13 cellular contexts compared by ENCODE assay signal in the genomic region with DNA sequence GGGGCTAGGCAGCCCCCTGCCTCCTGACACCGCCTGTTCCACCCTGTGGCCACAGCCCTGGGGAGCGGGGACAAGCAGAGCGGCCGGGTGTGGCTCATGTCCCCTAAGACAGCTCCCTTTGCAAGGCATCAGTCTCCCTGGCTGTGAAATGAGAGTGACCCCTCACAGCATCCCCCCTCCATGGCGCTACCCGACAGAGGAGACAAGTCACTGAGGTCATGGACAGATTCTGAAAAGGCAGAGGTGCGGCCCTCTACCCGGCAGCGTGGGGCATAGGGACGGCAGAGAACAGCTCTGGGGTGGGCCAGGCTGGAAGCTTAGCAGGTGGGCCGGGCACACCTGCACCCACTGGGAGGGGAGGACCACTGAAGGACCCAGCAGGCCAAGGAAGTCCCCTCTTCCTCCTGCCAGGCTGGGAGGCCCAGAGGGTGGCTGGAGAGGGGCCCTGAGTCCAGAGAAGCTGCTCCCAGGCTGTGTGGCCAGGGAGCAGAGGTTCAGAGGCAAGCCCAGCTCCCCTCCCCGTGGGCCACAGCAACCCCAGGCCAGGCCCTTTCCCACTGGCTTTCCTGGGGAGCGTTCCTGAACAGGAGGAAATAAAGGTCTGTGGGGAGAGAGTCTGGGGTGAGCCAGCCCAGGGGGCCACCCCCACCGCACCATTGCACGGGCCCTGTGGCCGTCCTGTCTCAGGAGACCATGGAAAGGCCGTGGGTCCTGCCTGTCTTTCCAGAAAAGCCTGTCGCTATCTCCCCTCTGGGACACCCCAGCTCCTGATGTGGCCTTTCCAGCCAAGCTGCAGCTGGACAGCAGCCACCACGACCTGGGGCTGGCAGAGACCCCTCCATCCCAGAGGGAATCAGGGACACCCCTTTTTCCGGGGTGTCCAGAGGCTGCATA. TPM values are rescaled to one million over a fixed set of nuclear protein-coding genes. Genes with fewer than 3 reads are reported as not detected.
A peak's percentile ranks its signal among the peaks of the same experiment; 100 is the strongest.
DNase-seq lines count a peak whose midpoint lies in the region; ATAC-seq and TF ChIP-seq lines count a peak whose summit lies in the region.
"Had no signal": no experiment of that assay in that cellular context is flagged by ENCODE, and none has a peak within 500 bp of the region (broad histone marks: within the 10 kb centered on the region; RNA-seq: fewer than 3 reads in every experiment).

No MANE protein-coding gene starts in this region.

- no peaks in the 10 kb centered on the region for H3K9me3 Mint-ChIP-seq in CD8-positive, alpha-beta memory T cell

- no peak overlapping the region for H4K91ac ChIP-seq in trophoblast cell (ENCODE audit: low read depth, low read length)

- H2AK5ac ChIP-seq in trophoblast cell (ENCODE audit: low read length) = no peak overlapping the region

- H3K4me2 ChIP-seq in parathyroid adenoma (ENCODE audit: low read length) (peak overlapping the region; percentile 72), trophoblast cell (ENCODE audit: low read length) (no peak overlapping the region)

- H3K79me2 ChIP-seq in parathyroid adenoma (peaks cover 40% of the 10 kb centered on the region), trophoblast cell (ENCODE audit: control insufficient read depth, insufficient read depth, low read length, poor library complexity) (no peaks in the 10 kb centered on the region)

- H2AFZ ChIP-seq in parathyroid adenoma (peak overlapping the region; percentile 84), trophoblast cell (ENCODE audit: insufficient read depth, low read length, poor library complexity) (no peak overlapping the region)

- no peaks in the 10 kb centered on the region for H3K27me3 ChIP-seq in CD8-positive, alpha-beta memory T cell (ENCODE audit: insufficient read depth, low read length, poor library complexity, severe bottlenecking)
- H3K27me3 ChIP-seq in Peyer's patch (no peaks in the 10 kb centered on the region), heart left ventricle (peaks cover 0 to 33% (median 8%) of the 10 kb centered on the region in 9 donors), parathyroid adenoma (ENCODE audit: control insufficient read depth, insufficient read depth, low read length) (no peaks in the 10 kb centered on the region), trophoblast cell (ENCODE audit: insufficient read depth, low read length) (peaks cover 11% of the 10 kb centered on the region)

- in situ Hi-C loops in G401 (cut with HindIII; ENCODE audit: low sequenced_read_pairs) = no loop called here

- H3K27ac ChIP-seq in CD8-positive, alpha-beta memory T cell (ENCODE audit: low read depth, low read length) = no peak overlapping the region
- H3K27ac ChIP-seq in Peyer's patch = peak overlapping the region in 3 of 4 donors; percentile 68 to 98 (median 91)
- peak overlapping the region in 1 of 12 donors; percentile 73 for H3K27ac ChIP-seq in heart left ventricle
- peak overlapping the region; percentile 74 for H3K27ac ChIP-seq in parathyroid adenoma
- H3K27ac ChIP-seq in trophoblast cell (ENCODE audit: low read depth, low read length) = no peak overlapping the region

- DNase-seq in CD8-positive, alpha-beta memory T cell = peak in 1 of 5 donors; percentile 44
- DNase-seq in Peyer's patch (peak in 1 of 3 donors; percentile 53), heart left ventricle (peak in 3 of 5 donors; percentile 17 to 31 (median 25)), trophoblast cell (no peak), activated gamma-delta T cell (lab: John Stamatoyannopoulos, UW) (no peak), G401 (ENCODE audit: low spot score) (no peak)
- no peak for DNase-seq in stimulated activated CD4-positive, alpha-beta T cell treated with anti-CD3 and anti-CD28 coated beads, Interleukin-2, amount 100 ng/mL, for 48 hours
- DNase-seq: effector CD8-positive, alpha-beta T cell; MV-4-11 had no signal

- TF ChIP-seq CTCF in Peyer's patch (IDR thresholded peaks at IDR 0.05) = no peak
- TF ChIP-seq CTCF in heart left ventricle (IDR thresholded peaks at IDR 0.05) = no peak
- no peak for TF ChIP-seq CTCF in parathyroid adenoma (IDR thresholded peaks at IDR 0.05)

- WGBS in heart left ventricle, 4 donors = 68 to 78% (median 74%) methylated on average over 15 to 20 of the region's 20 CpGs
- WGBS in trophoblast cell (ENCODE audit: extremely low coverage, insufficient coverage, insufficient read length) = no CpG with 5 or more reads among the region's 20 CpGs

- H3K36me3 Mint-ChIP-seq in CD8-positive, alpha-beta memory T cell = peaks cover 0 to 1% (median 0%) of the 10 kb centered on the region in 3 donors

- H4K8ac ChIP-seq in trophoblast cell (ENCODE audit: low read depth, low read length) = no peak overlapping the region

- H3K18ac ChIP-seq in trophoblast cell (ENCODE audit: low read length) = no peak overlapping the region

- H3K23ac ChIP-seq in trophoblast cell (ENCODE audit: low read length) = no peak overlapping the region

- H3K9me3 ChIP-seq in CD8-positive, alpha-beta memory T cell (ENCODE audit: low read length) = no peaks in the 10 kb centered on the region
- no peaks in the 10 kb centered on the region for H3K9me3 ChIP-seq in Peyer's patch
- no peaks in the 10 kb centered on the region for H3K9me3 ChIP-seq in heart left ventricle
- H3K9me3 ChIP-seq in parathyroid adenoma (ENCODE audit: control insufficient read depth, low read length) = no peaks in the 10 kb centered on the region
- H3K9me3 ChIP-seq in trophoblast cell (ENCODE audit: insufficient read depth, low read depth, low read length) = peaks cover 7% of the 10 kb centered on the region

- no peak for ATAC-seq in heart left ventricle

- peak overlapping the region in 3 of 8 donors; percentile 17 to 80 (median 72) for H3K27ac Mint-ChIP-seq in CD8-positive, alpha-beta memory T cell

- H3K36me3 ChIP-seq in CD8-positive, alpha-beta memory T cell (ENCODE audit: insufficient read depth, low read length) = no peaks in the 10 kb centered on the region
- H3K36me3 ChIP-seq in Peyer's patch (peaks cover 0 to 9% (median 0%) of the 10 kb centered on the region in 3 donors), heart left ventricle (peaks cover 0 to 4% (median 0%) of the 10 kb centered on the region in 9 donors), parathyroid adenoma (ENCODE audit: control insufficient read depth, insufficient read depth, low read length) (no peaks in the 10 kb centered on the region), trophoblast cell (ENCODE audit: control insufficient read depth in 1 of 2, insufficient read depth in 2 of 2, low read length in 2 of 2) (no peaks in the 10 kb centered on the region)

- intact Hi-C loops in heart left ventricle (cut with DNase I) = loop anchor here in 3 of 10 donors (2.0 to 10.0 kb wide), 4 partner anchors 44 to 170 kb away; no protein-coding TSS in a partner anchor

- no peak overlapping the region for H3K4me3 ChIP-seq in CD8-positive, alpha-beta memory T cell (ENCODE audit: low read length)
- H3K4me3 ChIP-seq in Peyer's patch (peak overlapping the region in 3 of 4 donors; percentile 54 to 89 (median 59)), heart left ventricle (peak overlapping the region in 11 of 12 donors; percentile 34 to 73 (median 58)), parathyroid adenoma (ENCODE audit: low read depth, low read length) (peak overlapping the region; percentile 50), trophoblast cell (ENCODE audit: low read depth, low read length) (no peak overlapping the region)

- no peaks in the 10 kb centered on the region for H3K79me1 ChIP-seq in trophoblast cell (ENCODE audit: low read length)

- H2BK5ac ChIP-seq in trophoblast cell (ENCODE audit: low read depth, low read length, poor library complexity) = no peak overlapping the region

- POLR2A ChIA-PET in CD8-positive, alpha-beta memory T cell (lab: Charles Lee) = no interaction called here

- H2BK12ac ChIP-seq in trophoblast cell (ENCODE audit: low read length) = no peak overlapping the region

- peak overlapping the region; percentile 45 to 83 (median 59) for H3K4me3 Mint-ChIP-seq in CD8-positive, alpha-beta memory T cell

- peaks cover 5 to 24% (median 18%) of the 10 kb centered on the region in 3 donors for H3K4me1 Mint-ChIP-seq in CD8-positive, alpha-beta memory T cell

- TF ChIP-seq POLR2A in Peyer's patch (IDR thresholded peaks at IDR 0.05) (no peak), heart left ventricle (IDR thresholded peaks at IDR 0.05) (no peak)

- CTCF ChIA-PET in CD8-positive, alpha-beta memory T cell (lab: Charles Lee) = interaction anchor here (1.3 to 3.0 kb wide), 3 partner anchors 25 to 44 kb away, joined by 3 to 19 read pairs (median 8); no protein-coding TSS in a partner anchor

- H4K12ac ChIP-seq in trophoblast cell (ENCODE audit: low read depth, low read length) = no peak overlapping the region

- H3K9ac ChIP-seq in parathyroid adenoma (peak overlapping the region; percentile 61), trophoblast cell (ENCODE audit: low read length) (no peak overlapping the region)

- no peak overlapping the region for H3K4ac ChIP-seq in trophoblast cell (ENCODE audit: low read depth, low read length)

- peaks cover 8% of the 10 kb centered on the region for H3K4me1 ChIP-seq in CD8-positive, alpha-beta memory T cell (ENCODE audit: insufficient read depth, low read length)
- peaks cover 0 to 43% (median 4%) of the 10 kb centered on the region in 4 donors for H3K4me1 ChIP-seq in Peyer's patch
- peaks cover 0 to 36% (median 9%) of the 10 kb centered on the region in 12 donors for H3K4me1 ChIP-seq in heart left ventricle
- H3K4me1 ChIP-seq in parathyroid adenoma = peaks cover 10% of the 10 kb centered on the region
- peaks cover 6 to 10% of the 10 kb centered on the region in 2 experiments for H3K4me1 ChIP-seq in trophoblast cell (ENCODE audit: control insufficient read depth in 1 of 2, insufficient read depth in 2 of 2, low read length in 2 of 2)

- no peak overlapping the region for H3K14ac ChIP-seq in trophoblast cell (ENCODE audit: low read length)

- H2BK120ac ChIP-seq in trophoblast cell (ENCODE audit: insufficient read depth, low read length, poor library complexity) = no peak overlapping the region

- peaks cover 0 to 2% of the 10 kb centered on the region in 2 donors for H3K27me3 Mint-ChIP-seq in CD8-positive, alpha-beta memory T cell

RNA-seq across cellular contexts. Expression of a gene that starts 1.7 kb away (rescaled TPM):
- 10 to 100 TPM; 67.7 to 77.3 TPM for total RNA-seq in CD8-positive, alpha-beta memory T cell
- polyA plus RNA-seq in CD8-positive, alpha-beta memory T cell = 37.7 TPM
- 100 to 1,000 TPM; 102 to 146 (median 133) TPM for total RNA-seq in Peyer's patch
- 10 to 100 TPM in 6 of 9 donors, 1 to 10 TPM in 3; 7.0 to 16.5 (median 12.0) TPM for total RNA-seq in heart left ventricle
- polyA plus RNA-seq in heart left ventricle = 10 to 100 TPM in 1 of 2 donors, 1 to 10 TPM in 1; 3.1 to 14.0 TPM
- polyA plus RNA-seq in trophoblast cell (2013) = 1.0 and 1.4 TPM in 2 replicates
- 11.7 and 21.3 TPM in 2 replicates for total RNA-seq in G401 (2014; rRNA removed; shearing (Covaris generic))

RNA-seq across cellular contexts. Expression of a gene that starts 22.6 kb away (rescaled TPM):
- 10 to 100 TPM; 18.9 to 21.3 TPM for total RNA-seq in CD8-positive, alpha-beta memory T cell
- polyA plus RNA-seq in CD8-positive, alpha-beta memory T cell = 25.9 TPM
- 10 to 100 TPM; 15.9 to 41.3 (median 24.7) TPM for total RNA-seq in Peyer's patch
- total RNA-seq in heart left ventricle = 1 to 10 TPM; 3.1 to 7.8 (median 6.5) TPM
- polyA plus RNA-seq in heart left ventricle = 1 to 10 TPM; 5.7 to 6.6 TPM
- 8.3 and 8.4 TPM in 2 replicates for polyA plus RNA-seq in trophoblast cell (2013)
- 5.5 and 10.6 TPM in 2 replicates for total RNA-seq in G401 (2014; rRNA removed; shearing (Covaris generic))

RNA-seq across cellular contexts. Expression of a gene that starts 30.2 kb away (rescaled TPM):
- total RNA-seq in CD8-positive, alpha-beta memory T cell = not detected
- polyA plus RNA-seq in CD8-positive, alpha-beta memory T cell = not detected
- total RNA-seq in Peyer's patch (10 to 100 TPM in 1 of 4 donors, 1 to 10 TPM in 2, not detected in 1; 2.3 to 23.1 (median 2.5) TPM), heart left ventricle (not detected)
- polyA plus RNA-seq in heart left ventricle = not detected
- polyA plus RNA-seq in trophoblast cell (2013) = 0.01 TPM in 1 of 2 replicates, not detected in the other
- 0.34 TPM in 1 of 2 replicates, not detected in the other for total RNA-seq in G401 (2014; rRNA removed; shearing (Covaris generic))
- total RNA-seq: activated CD8-positive, alpha-beta memory T cell treated with anti-CD3 and anti-CD28 coated beads for 36 hours; kidney epithelial cell; RPMI7951 had no signal

Comparison
In these comparisons a context has a peak if more than half of its experiments do, and no peak if none do; other contexts are left out.
1. DNase-seq: peak in heart left ventricle (3 of 5); none in stimulated activated CD4-positive, alpha-beta T cell treated with anti-CD3 and anti-CD28 coated beads, Interleukin-2, amount 100 ng/mL, for 48 hours (0 of 2), trophoblast cell (0 of 2), activated gamma-delta T cell (single experiment) and G401 (single experiment).
2. H3K27ac ChIP-seq: peak in Peyer's patch (3 of 4) and parathyroid adenoma (single experiment); none in CD8-positive, alpha-beta memory T cell (single experiment) and trophoblast cell (single experiment).
3. H3K4me3 ChIP-seq: peak in Peyer's patch (3 of 4), heart left ventricle (11 of 12) and parathyroid adenoma (single experiment); none in CD8-positive, alpha-beta memory T cell (single experiment) and trophoblast cell (single experiment).